In the genomic region with DNA sequence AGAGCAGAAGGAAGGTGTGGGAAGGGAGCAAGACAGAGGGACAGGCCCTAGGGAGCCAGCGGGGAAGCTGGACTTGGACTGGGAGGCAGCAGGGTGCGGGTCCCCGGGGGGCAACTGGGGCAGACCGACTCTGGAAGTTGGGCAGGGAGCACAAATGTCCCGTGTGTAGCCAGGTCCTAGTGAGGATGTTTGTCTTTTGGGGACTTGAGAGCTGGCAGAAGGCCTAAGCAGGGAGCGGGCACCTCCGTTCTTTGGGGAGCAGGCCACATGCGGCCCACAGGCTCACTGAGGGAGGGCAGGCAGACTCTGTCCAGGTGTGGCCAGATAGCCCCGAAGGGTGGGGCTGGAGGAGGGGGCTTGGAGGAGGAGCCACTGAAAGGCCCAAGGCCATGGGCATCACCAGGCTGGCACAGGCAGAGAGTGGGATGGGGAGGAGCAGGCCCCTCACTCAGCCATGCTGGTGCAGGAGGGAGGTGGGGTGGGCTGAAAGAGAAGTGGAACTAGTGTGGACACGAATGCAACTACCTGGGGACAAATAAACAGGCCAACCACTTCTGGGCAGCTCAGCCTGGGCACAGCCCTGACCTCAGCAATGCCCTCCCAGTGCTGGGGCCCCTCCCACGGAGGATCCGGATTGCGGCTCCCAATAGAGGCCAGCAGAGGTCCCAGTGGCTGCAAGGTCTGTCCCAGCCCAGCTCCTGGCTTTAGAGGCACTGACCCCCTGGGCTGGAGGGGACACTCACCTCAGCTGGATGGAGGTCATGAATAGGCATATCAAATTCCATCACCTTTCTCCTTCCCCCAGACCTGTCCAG, we compare ENCODE assay signal across 1 cellular context.
A peak's percentile ranks its signal among the peaks of the same experiment; 100 is the strongest.
TF ChIP-seq lines count a peak whose summit lies in the region.

No MANE protein-coding gene starts in this region.

TF ChIP-seq in K562, 482 proteins besides CTCF, POLR2A, EP300 and RAD21 (continued from another document):
- TF ChIP-seq CGGBP1 (CRISPR knock-in tag; IDR thresholded peaks at IDR 0.05) (no peak), PHTF2 (CRISPR knock-in tag; IDR thresholded peaks at IDR 0.05) (no peak)
- TF ChIP-seq, protein P1, sequence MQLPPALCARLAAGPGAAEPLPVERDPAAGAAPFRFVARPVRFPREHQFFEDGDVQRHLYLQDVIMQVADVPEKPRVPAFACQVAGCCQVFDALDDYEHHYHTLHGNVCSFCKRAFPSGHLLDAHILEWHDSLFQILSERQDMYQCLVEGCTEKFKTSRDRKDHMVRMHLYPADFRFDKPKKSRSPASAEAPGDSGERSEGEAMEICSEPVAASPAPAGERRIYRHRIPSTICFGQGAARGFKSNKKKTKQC (CRISPR knock-in tag; IDR thresholded peaks at IDR 0.05), result peak; percentile 20; the same call in 1 of the 2 replicates
TF ChIP-seq in K562: peak in this region for 20.
